In genomic region chr3:63685340-63685739, GRCh38 we compare ENCODE assay signal across 35 cellular contexts. TPM values are rescaled to one million over a fixed set of nuclear protein-coding genes. Genes with fewer than 3 reads are reported as not detected.
A peak's percentile ranks its signal among the peaks of the same experiment; 100 is the strongest.
DNase-seq lines count a peak whose midpoint lies in the region; ATAC-seq and TF ChIP-seq lines count a peak whose summit lies in the region.
"Had no signal": no experiment of that assay in that cellular context is flagged by ENCODE, and none has a peak within 500 bp of the region (broad histone marks: within the 10 kb centered on the region; RNA-seq: fewer than 3 reads in every experiment).

No MANE protein-coding gene starts in this region.

- H2AFZ ChIP-seq in trophoblast cell (ENCODE audit: insufficient read depth, low read length, poor library complexity), result no peak overlapping the region

- H2AK5ac ChIP-seq in trophoblast cell (ENCODE audit: low read length), result no peak overlapping the region

- H3K79me2 ChIP-seq in trophoblast cell (ENCODE audit: control insufficient read depth, insufficient read depth, low read length, poor library complexity), result no peaks in the 10 kb centered on the region

- no peaks in the 10 kb centered on the region for H3K4me1 ChIP-seq in trophoblast cell (ENCODE audit: control insufficient read depth in 1 of 2, insufficient read depth in 2 of 2, low read length in 2 of 2)
- H3K4me1 ChIP-seq in ascending aorta, result no peaks in the 10 kb centered on the region
- H3K4me1 ChIP-seq: SJSA1, tibial nerve had no signal

- no peak overlapping the region for H3K4me3 ChIP-seq in NB4 (ENCODE audit: low read depth, low read length)
- no peak overlapping the region for H3K4me3 ChIP-seq in trophoblast cell (ENCODE audit: low read depth, low read length)
- H3K4me3 ChIP-seq in ascending aorta, result no peak overlapping the region
- H3K4me3 ChIP-seq: coronary artery, lung, SJSA1, tibial nerve had no signal

- H3K4me2 ChIP-seq in trophoblast cell (ENCODE audit: low read length), result no peak overlapping the region

- no peak overlapping the region for H3K4me3 Mint-ChIP-seq in T-cell
- H3K4me3 Mint-ChIP-seq: activated CD8-positive, alpha-beta T cell treated with anti-CD3 and anti-CD28 coated beads, Interleukin-2, amount 10 ng/mL, durations not matched to agents 7 days and 5 days; activated naive CD4-positive, alpha-beta T cell treated with anti-CD3 and anti-CD28 coated beads, Interleukin-2, amount 10 ng/mL, durations not matched to agents 7 days and 5 days; activated T-helper 17 cell treated with anti-CD3 and anti-CD28 coated beads, Interleukin-2, amount 50 U/mL, for 72 hours; naive thymus-derived CD8-positive, alpha-beta T cell had no signal

- no peak for TF ChIP-seq CTCF in NB4 (IDR thresholded peaks at IDR 0.05; ENCODE audit: low read depth, low read length)
- TF ChIP-seq CTCF in ascending aorta (IDR thresholded peaks at IDR 0.05), result no peak

- H3K9me3 Mint-ChIP-seq in T-cell, result no peaks in the 10 kb centered on the region
- H3K9me3 Mint-ChIP-seq: activated naive CD4-positive, alpha-beta T cell treated with anti-CD3 and anti-CD28 coated beads, Interleukin-2, amount 10 ng/mL, durations not matched to agents 7 days and 5 days; activated T-helper 17 cell treated with anti-CD3 and anti-CD28 coated beads, Interleukin-2, amount 50 U/mL, for 72 hours had no signal

- H3K9ac ChIP-seq in trophoblast cell (ENCODE audit: low read length), result no peak overlapping the region

- no peaks in the 10 kb centered on the region for H3K36me3 Mint-ChIP-seq in T-cell
- H3K36me3 Mint-ChIP-seq: activated naive CD4-positive, alpha-beta T cell treated with anti-CD3 and anti-CD28 coated beads, Interleukin-2, amount 10 ng/mL, durations not matched to agents 7 days and 5 days; naive thymus-derived CD8-positive, alpha-beta T cell had no signal

- H3K27ac ChIP-seq in trophoblast cell (ENCODE audit: low read depth, low read length) (no peak overlapping the region), ascending aorta (no peak overlapping the region)
- H3K27ac ChIP-seq: C4-2B, coronary artery, SJSA1, tibial nerve, WERI-Rb-1 had no signal

- intact Hi-C loops in ascending aorta (cut with DNase I), result no loop called here

- no peak overlapping the region for H3K27ac Mint-ChIP-seq in T-cell
- H3K27ac Mint-ChIP-seq: activated CD8-positive, alpha-beta T cell treated with anti-CD3 and anti-CD28 coated beads, Interleukin-2, amount 10 ng/mL, durations not matched to agents 7 days and 5 days; activated naive CD4-positive, alpha-beta T cell treated with anti-CD3 and anti-CD28 coated beads, Interleukin-2, amount 10 ng/mL, durations not matched to agents 7 days and 5 days; activated T-helper 17 cell treated with anti-CD3 and anti-CD28 coated beads, Interleukin-2, amount 50 U/mL, for 72 hours; naive thymus-derived CD8-positive, alpha-beta T cell had no signal

- peak; percentile 45 for ATAC-seq in GM19025 (IDR thresholded peaks at IDR 0.05; ENCODE audit: low read depth, unreplicated experiment)
- peak; percentile 68 for ATAC-seq in HG02759 (IDR thresholded peaks at IDR 0.05; ENCODE audit: unreplicated experiment)
- ATAC-seq in T-cell (replicated peaks in 1 of 4), result no peak
- ATAC-seq: activated CD8-positive, alpha-beta T cell treated with anti-CD3 and anti-CD28 coated beads, Interleukin-2, amount 10 ng/mL, durations not matched to agents 7 days and 5 days; activated T-helper 17 cell treated with anti-CD3 and anti-CD28 coated beads, Interleukin-2, amount 50 U/mL, for 72 hours; naive thymus-derived CD8-positive, alpha-beta T cell had no signal

- no peak overlapping the region for H3K23ac ChIP-seq in trophoblast cell (ENCODE audit: low read length)

- no peak overlapping the region for H3K18ac ChIP-seq in trophoblast cell (ENCODE audit: low read length)

- H4K8ac ChIP-seq in trophoblast cell (ENCODE audit: low read depth, low read length), result no peak overlapping the region

- no peak overlapping the region for H3K4ac ChIP-seq in trophoblast cell (ENCODE audit: low read depth, low read length)

- H3K9me3 ChIP-seq in trophoblast cell (ENCODE audit: insufficient read depth, low read depth, low read length) (no peaks in the 10 kb centered on the region), ascending aorta (no peaks in the 10 kb centered on the region)
- H3K9me3 ChIP-seq: SJSA1, tibial nerve had no signal

- H3K27me3 Mint-ChIP-seq in T-cell, result peaks cover 4 to 12% of the 10 kb centered on the region in 2 donors
- H3K27me3 Mint-ChIP-seq: activated naive CD4-positive, alpha-beta T cell treated with anti-CD3 and anti-CD28 coated beads, Interleukin-2, amount 10 ng/mL, durations not matched to agents 7 days and 5 days had no signal

- H2BK12ac ChIP-seq in trophoblast cell (ENCODE audit: low read length), result peak overlapping the region; percentile 22

- peak overlapping the region; percentile 54 for H4K12ac ChIP-seq in trophoblast cell (ENCODE audit: low read depth, low read length)

- TF ChIP-seq POLR2A in NB4 (IDR thresholded peaks at IDR 0.05; ENCODE audit: extremely low read depth, insufficient read length), result no peak

- H2BK120ac ChIP-seq in trophoblast cell (ENCODE audit: insufficient read depth, low read length, poor library complexity), result no peak overlapping the region

- no peak overlapping the region for H2BK5ac ChIP-seq in trophoblast cell (ENCODE audit: low read depth, low read length, poor library complexity)

- H3K79me1 ChIP-seq in trophoblast cell (ENCODE audit: low read length), result no peaks in the 10 kb centered on the region

- CTCF ChIA-PET in T-cell (lab: Charles Lee), result no interaction called here

- DNase-seq in NB4 (ENCODE audit: low read depth), result peak; percentile 12
- DNase-seq in trophoblast cell, result no peak
- no peak for DNase-seq in epidermal melanocyte (ENCODE audit: insufficient read length, low spot score)
- DNase-seq in T-cell, result no peak
- DNase-seq in ascending aorta (ENCODE audit: low spot score in 2 of 2), result no peak
- DNase-seq: activated CD4-positive, alpha-beta T cell treated with anti-CD3 and anti-CD28 coated beads for 4 hours; activated CD8-positive, alpha-beta T cell treated with anti-CD3 and anti-CD28 coated beads, Interleukin-2, amount 10 ng/mL, durations not matched to agents 7 days and 5 days; activated naive CD4-positive, alpha-beta T cell treated with anti-CD3 and anti-CD28 coated beads, Interleukin-2, amount 10 ng/mL, durations not matched to agents 7 days and 5 days; COR-L47; effector memory CD4-positive, alpha-beta T cell; hypothalamus; naive thymus-derived CD8-positive, alpha-beta T cell; NCI-H1417; NCI-H2029 treated with DMSO at 0.1 percent for 48 hours; NCI-H2227 treated with DMSO at 0.1 percent for 48 hours; NCI-H526 treated with DMSO at 0.1 percent for 48 hours; NK-92 treated with Interleukin-12 subunit alpha and Interleukin-12 subunit beta, amount 100 ng/mL, for 24 hours; occipital lobe; stimulated activated CD4-positive, alpha-beta T cell treated with anti-CD3 and anti-CD28 coated beads, Interleukin-4, amount 100 ng/mL, for 4 hours; T1000; WERI-Rb-1 had no signal

- H3K27me3 ChIP-seq in trophoblast cell (ENCODE audit: insufficient read depth, low read length) (no peaks in the 10 kb centered on the region), ascending aorta (no peaks in the 10 kb centered on the region)
- H3K27me3 ChIP-seq: SJSA1, tibial nerve had no signal

- H3K14ac ChIP-seq in trophoblast cell (ENCODE audit: low read length), result no peak overlapping the region

- no peaks in the 10 kb centered on the region for H3K4me1 Mint-ChIP-seq in T-cell
- H3K4me1 Mint-ChIP-seq: activated naive CD4-positive, alpha-beta T cell treated with anti-CD3 and anti-CD28 coated beads, Interleukin-2, amount 10 ng/mL, durations not matched to agents 7 days and 5 days; activated T-helper 17 cell treated with anti-CD3 and anti-CD28 coated beads, Interleukin-2, amount 50 U/mL, for 72 hours; naive thymus-derived CD8-positive, alpha-beta T cell had no signal

- no peak overlapping the region for H4K91ac ChIP-seq in trophoblast cell (ENCODE audit: low read depth, low read length)

- POLR2A ChIA-PET in T-cell (lab: Charles Lee), result no interaction called here

- WGBS in trophoblast cell (ENCODE audit: extremely low coverage, insufficient coverage, insufficient read length), result no CpG with 5 or more reads among the region's 2 CpGs

- H3K36me3 ChIP-seq in trophoblast cell (ENCODE audit: control insufficient read depth in 1 of 2, insufficient read depth in 2 of 2, low read length in 2 of 2) (no peaks in the 10 kb centered on the region), ascending aorta (no peaks in the 10 kb centered on the region)
- H3K36me3 ChIP-seq: SJSA1, tibial nerve, WERI-Rb-1 had no signal

RNA-seq across cellular contexts. Expression of gene SNTN, which starts 32.9 kb away (rescaled TPM):
- 0.04 TPM in 1 of 2 replicates, not detected in the other for polyA plus RNA-seq in trophoblast cell (2013)
- total RNA-seq in T-cell, result not detected
- not detected for total RNA-seq in ascending aorta
- total RNA-seq: activated CD8-positive, alpha-beta T cell treated with anti-CD3 and anti-CD28 coated beads, Interleukin-2, amount 10 ng/mL, durations not matched to agents 7 days and 5 days; activated T-helper 17 cell treated with anti-CD3 and anti-CD28 coated beads, Interleukin-2, amount 50 U/mL, for 72 hours; epithelial cell of proximal tubule; glomerular endothelial cell; H4; HT1080; mononuclear cell; naive thymus-derived CD8-positive, alpha-beta T cell; occipital lobe; pulmonary artery endothelial cell; SJSA1; tibial nerve had no signal
- polyA plus RNA-seq: naive thymus-derived CD8-positive, alpha-beta T cell had no signal

Comparison
In these comparisons a context has a peak if more than half of its experiments do, and no peak if none do; other contexts are left out.
1. ATAC-seq: peak in GM19025 (single experiment) and HG02759 (single experiment); none in T-cell (0 of 4).